ENCODE assay signal across 16 cellular contexts in genomic region chr17:57402691-57403090, GRCh38.
A peak's percentile ranks its signal among the peaks of the same experiment; 100 is the strongest.
DNase-seq lines count a peak whose midpoint lies in the region; ATAC-seq and TF ChIP-seq lines count a peak whose summit lies in the region.
"Had no signal": no experiment of that assay in that cellular context is flagged by ENCODE, and none has a peak within 500 bp of the region (broad histone marks: within the 10 kb centered on the region; RNA-seq: fewer than 3 reads in every experiment).

No MANE protein-coding gene starts in this region.

- H4K20me1 ChIP-seq in Karpas-422 (ENCODE audit: insufficient read depth, low read depth, low read length) (no peaks in the 10 kb centered on the region), PC-3 (ENCODE audit: low read length) (no peaks in the 10 kb centered on the region)

- CTCF ChIA-PET in PC-3 (lab: Charles Lee), result no interaction called here

- H2AFZ ChIP-seq in Karpas-422 (ENCODE audit: low read length) (no peak overlapping the region), PC-3 (ENCODE audit: low read length) (no peak overlapping the region)

- no peaks in the 10 kb centered on the region for H3K36me3 Mint-ChIP-seq in glutamatergic neuron (ENCODE audit: unreplicated experiment)

- no peak for TF ChIP-seq EP300 in esophagus muscularis mucosa (IDR thresholded peaks at IDR 0.05)

- ATAC-seq in PC-3, result no peak
- ATAC-seq in gastrocnemius medialis, result no peak

- TSS peak; percentile 9 for BruUV-seq in PC-3 (replicated peaks; lab: Mats Ljungman, UMichigan)

- no peak overlapping the region for H3K4me3 Mint-ChIP-seq in glutamatergic neuron (ENCODE audit: unreplicated experiment)
- H3K4me3 Mint-ChIP-seq: B cell; CD4-positive, alpha-beta T cell; HFFc6 had no signal

- H3K27me3 ChIP-seq in Karpas-422 (ENCODE audit: low read length), result no peaks in the 10 kb centered on the region
- no peaks in the 10 kb centered on the region for H3K27me3 ChIP-seq in PC-3 (ENCODE audit: low read length)
- no peaks in the 10 kb centered on the region for H3K27me3 ChIP-seq in gastrocnemius medialis
- no peaks in the 10 kb centered on the region for H3K27me3 ChIP-seq in esophagus muscularis mucosa
- H3K27me3 ChIP-seq: Peyer's patch had no signal

- H3K27ac ChIP-seq in Karpas-422 (ENCODE audit: low read length) (peak overlapping the region; percentile 72), PC-3 (ENCODE audit: low read length) (no peak overlapping the region), gastrocnemius medialis (peak overlapping the region; percentile 16 to 82 (median 70)), esophagus muscularis mucosa (replicated peaks in 1 of 4) (no peak overlapping the region)
- H3K27ac ChIP-seq: Peyer's patch, SK-N-MC had no signal

- H3K79me2 ChIP-seq in Karpas-422 (ENCODE audit: low read length) (peaks cover 100% of the 10 kb centered on the region), PC-3 (ENCODE audit: low read length) (no peaks in the 10 kb centered on the region)

- TF ChIP-seq CTCF in PC-3 (conservative IDR thresholded peaks at IDR 0.05; ENCODE audit: low read depth, low read length) (no peak), glutamatergic neuron (IDR thresholded peaks at IDR 0.05; ENCODE audit: partially characterized antibody, unreplicated experiment) (no peak), gastrocnemius medialis (IDR thresholded peaks at IDR 0.05 in 4 of 5, conservative IDR thresholded peaks at IDR 0.05 in 1 of 5) (no peak), esophagus muscularis mucosa (IDR thresholded peaks at IDR 0.05) (no peak)

- H3K36me3 ChIP-seq in Karpas-422 (ENCODE audit: insufficient read depth, low read length) (peaks cover 9% of the 10 kb centered on the region; the same call in 1 of the 2 replicates), PC-3 (ENCODE audit: low read depth, low read length) (no peaks in the 10 kb centered on the region), gastrocnemius medialis (no peaks in the 10 kb centered on the region), esophagus muscularis mucosa (peaks cover 0 to 17% (median 2%) of the 10 kb centered on the region in 4 donors)

- no peak overlapping the region for H3K4me3 ChIP-seq in Karpas-422 (ENCODE audit: low read length)
- no peak overlapping the region for H3K4me3 ChIP-seq in PC-3 (ENCODE audit: low read length)
- no peak overlapping the region for H3K4me3 ChIP-seq in gastrocnemius medialis
- no peak overlapping the region for H3K4me3 ChIP-seq in esophagus muscularis mucosa
- H3K4me3 ChIP-seq: Peyer's patch, SK-N-MC had no signal

- POLR2A ChIA-PET in PC-3 (lab: Charles Lee; ENCODE audit: unreplicated experiment), result no interaction called here

- peaks cover 3% of the 10 kb centered on the region for H3K27me3 Mint-ChIP-seq in glutamatergic neuron (ENCODE audit: unreplicated experiment)
- H3K27me3 Mint-ChIP-seq: B cell; CD4-positive, alpha-beta T cell had no signal

- WGBS in esophagus muscularis mucosa, result 88% methylated on average over 3 of the region's 3 CpGs

- H3K9me2 ChIP-seq in Karpas-422 (replicated peaks; ENCODE audit: insufficient read depth, low read length) (no peaks in the 10 kb centered on the region), PC-3 (replicated peaks; ENCODE audit: low read length) (no peaks in the 10 kb centered on the region)

- peak overlapping the region; percentile 57 for H3K27ac Mint-ChIP-seq in glutamatergic neuron (ENCODE audit: unreplicated experiment)
- H3K27ac Mint-ChIP-seq: B cell; CD4-positive, alpha-beta T cell; HFFc6 had no signal

- peaks cover 64% of the 10 kb centered on the region for H3K4me1 Mint-ChIP-seq in glutamatergic neuron (ENCODE audit: low read depth, unreplicated experiment)

- no peaks in the 10 kb centered on the region for H3F3A ChIP-seq in PC-3 (ENCODE audit: low read length, unreplicated experiment)

- in situ Hi-C loops in gastrocnemius medialis (cut with MboI; ENCODE audit: low sequenced_read_pairs in 4 of 4), result no loop called here

- DNase-seq in Karpas-422, result no peak
- no peak for DNase-seq in PC-3
- no peak for DNase-seq in glutamatergic neuron
- DNase-seq in gastrocnemius medialis, result no peak
- DNase-seq in esophagus muscularis mucosa (ENCODE audit: extremely low spot score), result no peak
- DNase-seq in SW 1271 (lab: John Stamatoyannopoulos, UW), result no peak
- DNase-seq in activated naive CD4-positive, alpha-beta T cell treated with Interleukin-2 at 50 U/mL for 16 hours, result no peak
- DNase-seq: Calu3; CD4-positive, alpha-beta T cell; HFFc6; NCI-H1436; NCI-H2029; Peyer's patch; Right ventricle myocardium superior had no signal

- H3K9me3 Mint-ChIP-seq in glutamatergic neuron (ENCODE audit: unreplicated experiment), result peaks cover 4% of the 10 kb centered on the region
- H3K9me3 Mint-ChIP-seq: CD4-positive, alpha-beta T cell; HFFc6 had no signal

- H3K9ac ChIP-seq in Karpas-422 (ENCODE audit: low read length), result no peak overlapping the region
- no peak overlapping the region for H3K9ac ChIP-seq in PC-3 (ENCODE audit: low read length)

- H3K4me1 ChIP-seq in Karpas-422 (ENCODE audit: low read length) (peaks cover 98% of the 10 kb centered on the region), PC-3 (ENCODE audit: insufficient read depth, low read length) (peaks cover 28% of the 10 kb centered on the region), gastrocnemius medialis (peaks cover 50 to 63% of the 10 kb centered on the region in 2 donors), esophagus muscularis mucosa (peaks cover 31 to 37% (median 34%) of the 10 kb centered on the region in 4 donors)

- TF ChIP-seq POLR2A in gastrocnemius medialis (IDR thresholded peaks at IDR 0.05) (no peak), esophagus muscularis mucosa (IDR thresholded peaks at IDR 0.05; ENCODE audit: low read depth) (no peak)

- H3K9me3 ChIP-seq in Karpas-422 (ENCODE audit: low read length) (no peaks in the 10 kb centered on the region), PC-3 (ENCODE audit: low read length) (no peaks in the 10 kb centered on the region), gastrocnemius medialis (no peaks in the 10 kb centered on the region), esophagus muscularis mucosa (no peaks in the 10 kb centered on the region)
- H3K9me3 ChIP-seq: Peyer's patch had no signal

- H3K4me2 ChIP-seq in Karpas-422 (ENCODE audit: low read depth, low read length, poor library complexity, severe bottlenecking), result no peak overlapping the region
- H3K4me2 ChIP-seq in PC-3 (ENCODE audit: low read length), result no peak overlapping the region

- intact Hi-C loops in PC-3 (cut with micrococcal nuclease), result no loop called here
- intact Hi-C loops in gastrocnemius medialis (cut with DNase I; ENCODE audit: low total_unique reads), result loop anchor here (5.0 kb wide), 2 partner anchors 145 to 160 kb away; partner anchors contain the start of gene MSI2
- intact Hi-C loops in esophagus muscularis mucosa (cut with DNase I), result no loop called here

Comparison
In these comparisons a context has a peak if more than half of its experiments do, and no peak if none do; other contexts are left out.
1. H3K27ac ChIP-seq: peak in Karpas-422 (single experiment) and gastrocnemius medialis (4 of 4); none in PC-3 (single experiment) and esophagus muscularis mucosa (0 of 4).